Comparison of ENCODE assay signal across 26 cellular contexts in the genomic region with DNA sequence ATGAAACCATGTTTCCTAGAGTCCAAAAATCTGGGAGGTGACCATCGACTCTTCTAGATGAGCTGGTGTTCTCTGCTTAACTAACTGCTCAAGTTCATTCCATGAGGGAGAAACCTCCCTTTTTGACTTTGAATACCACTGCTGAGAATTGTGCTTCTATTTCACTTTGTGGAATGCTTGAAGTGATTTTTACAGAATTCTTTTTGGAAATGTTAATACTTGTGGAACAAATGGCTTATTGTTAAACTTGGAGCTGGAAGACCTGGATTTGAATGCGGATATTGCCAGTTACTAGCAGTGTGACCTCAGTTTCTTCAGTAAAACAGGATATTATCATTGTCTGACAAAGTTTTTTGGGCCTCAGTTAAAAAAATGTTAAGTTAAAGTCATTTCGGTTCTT.
"Had no signal": no experiment of that assay in that cellular context is flagged by ENCODE, and none has a peak within 500 bp of the region (broad histone marks: within the 10 kb centered on the region; RNA-seq: fewer than 3 reads in every experiment).

No MANE protein-coding gene starts in this region.

- H3K9me3 Mint-ChIP-seq: naive thymus-derived CD8-positive, alpha-beta T cell; nephron; stimulated activated memory B cell treated with anti-CD40 and anti-IgM and Interleukin-4, amounts not matched to agents 10 μg/mL and 1 μg/mL and 100 μg/mL, for 72 hours; stimulated activated naive CD8-positive, alpha-beta T cell treated with anti-CD3 and anti-CD28 coated beads, Interleukin-15, amount 100 ng/mL, for 72 hours had no signal

- H3K4me1 Mint-ChIP-seq: naive thymus-derived CD8-positive, alpha-beta T cell; nephron; stimulated activated memory B cell treated with anti-CD40 and anti-IgM and Interleukin-4, amounts not matched to agents 10 μg/mL and 1 μg/mL and 100 μg/mL, for 72 hours; stimulated activated naive CD8-positive, alpha-beta T cell treated with anti-CD3 and anti-CD28 coated beads, Interleukin-15, amount 100 ng/mL, for 72 hours had no signal

- H3K4me3 Mint-ChIP-seq: naive thymus-derived CD8-positive, alpha-beta T cell; nephron; neural crest cell; stimulated activated memory B cell treated with anti-CD40 and anti-IgM and Interleukin-4, amounts not matched to agents 10 μg/mL and 1 μg/mL and 100 μg/mL, for 72 hours; stimulated activated naive CD8-positive, alpha-beta T cell treated with anti-CD3 and anti-CD28 coated beads, Interleukin-15, amount 100 ng/mL, for 72 hours had no signal

- H3K9me3 ChIP-seq: left ventricle myocardium inferior, right atrium auricular region, right lobe of liver, testis, thyroid gland, transverse colon, upper lobe of left lung, vagina had no signal

- H2AFZ ChIP-seq: hepatocyte, parathyroid adenoma had no signal

- H3K27me3 Mint-ChIP-seq: progenitor cell of endocrine pancreas; stimulated activated memory B cell treated with anti-CD40 and anti-IgM and Interleukin-4, amounts not matched to agents 10 μg/mL and 1 μg/mL and 100 μg/mL, for 72 hours; stimulated activated naive CD8-positive, alpha-beta T cell treated with anti-CD3 and anti-CD28 coated beads, Interleukin-15, amount 100 ng/mL, for 72 hours had no signal

- H3K4me1 ChIP-seq: left ventricle myocardium inferior, parathyroid adenoma, right atrium auricular region, right lobe of liver, testis, thyroid gland, transverse colon, upper lobe of left lung, vagina had no signal

- H3K27ac Mint-ChIP-seq: naive thymus-derived CD8-positive, alpha-beta T cell; nephron; progenitor cell of endocrine pancreas; stimulated activated memory B cell treated with anti-CD40 and anti-IgM and Interleukin-4, amounts not matched to agents 10 μg/mL and 1 μg/mL and 100 μg/mL, for 72 hours; stimulated activated naive CD8-positive, alpha-beta T cell treated with anti-CD3 and anti-CD28 coated beads, Interleukin-15, amount 100 ng/mL, for 72 hours had no signal

- H3K27me3 ChIP-seq: hepatocyte, right atrium auricular region, right lobe of liver, testis, thyroid gland, transverse colon, upper lobe of left lung, vagina had no signal

- H3K9ac ChIP-seq: parathyroid adenoma had no signal

- H3K36me3 Mint-ChIP-seq: naive thymus-derived CD8-positive, alpha-beta T cell; stimulated activated memory B cell treated with anti-CD40 and anti-IgM and Interleukin-4, amounts not matched to agents 10 μg/mL and 1 μg/mL and 100 μg/mL, for 72 hours had no signal

- H3K27ac ChIP-seq: hepatocyte, left ventricle myocardium inferior, parathyroid adenoma, right atrium auricular region, right lobe of liver, testis, thyroid gland, transverse colon, upper lobe of left lung, vagina had no signal

- DNase-seq: islet precursor cell; left ventricle myocardium inferior; mesenchymal stem cell; naive thymus-derived CD8-positive, alpha-beta T cell; nucleus accumbens; right lobe of liver; stimulated activated CD4-positive, alpha-beta T cell treated with anti-CD3 and anti-CD28 coated beads, Interleukin-1b, Interleukin-23, amount 100 ng/mL, for 48 hours; stimulated activated CD4-positive, alpha-beta T cell treated with anti-CD3 and anti-CD28 coated beads, Interleukin-2, amount 100 ng/mL, for 48 hours; stimulated activated CD4-positive, alpha-beta T cell treated with anti-CD3 and anti-CD28 coated beads, Interleukin-4, amount 100 ng/mL, for 4 hours; stimulated activated CD8-positive, alpha-beta memory T cell treated with anti-CD3 and anti-CD28 coated beads, Interleukin-4, amount 100 ng/mL, for 48 hours; stimulated activated naive CD4-positive, alpha-beta T cell treated with Interleukin-2 at 50 U/mL for 16 hours; stimulated activated naive CD8-positive, alpha-beta T cell treated with anti-CD3 and anti-CD28 coated beads, Interleukin-15, amount 100 ng/mL, for 72 hours; testis; thyroid gland; transverse colon; upper lobe of left lung had no signal

- H3K4me3 ChIP-seq: hepatocyte, left ventricle myocardium inferior, lung, right atrium auricular region, right lobe of liver, smooth muscle cell, testis, thyroid gland, transverse colon, upper lobe of left lung, vagina had no signal

- H3K36me3 ChIP-seq: left ventricle myocardium inferior, right atrium auricular region, right lobe of liver, thyroid gland, transverse colon, upper lobe of left lung, vagina had no signal

- ATAC-seq: naive thymus-derived CD8-positive, alpha-beta T cell; right lobe of liver; stimulated activated memory B cell treated with anti-CD40 and anti-IgM and Interleukin-4, amounts not matched to agents 10 μg/mL and 1 μg/mL and 100 μg/mL, for 72 hours; stimulated activated naive CD8-positive, alpha-beta T cell treated with anti-CD3 and anti-CD28 coated beads, Interleukin-15, amount 100 ng/mL, for 72 hours had no signal

- H3K79me2 ChIP-seq: hepatocyte, parathyroid adenoma had no signal

- H3K4me2 ChIP-seq: hepatocyte, smooth muscle cell had no signal
